19 cellular contexts compared by ENCODE assay signal in genomic region chr7:156064921-156065386, GRCh38.
DNase-seq lines count a peak whose midpoint lies in the region; ATAC-seq and TF ChIP-seq lines count a peak whose summit lies in the region.
"Had no signal": no experiment of that assay in that cellular context is flagged by ENCODE, and none has a peak within 500 bp of the region (broad histone marks: within the 10 kb centered on the region; RNA-seq: fewer than 3 reads in every experiment).

No MANE protein-coding gene starts in this region.

- H3K9me2 ChIP-seq in HCT116 (ENCODE audit: insufficient read depth) = no peaks in the 10 kb centered on the region
- H3K9me2 ChIP-seq in PC-9 (ENCODE audit: insufficient read depth) = no peaks in the 10 kb centered on the region

- peak overlapping the region in 1 of 2 experiments; percentile 26; a peak in 2 of 4 replicates for H3K4me3 ChIP-seq in HCT116 (replicated peaks in 1 of 2; ENCODE audit: low read depth in 1 of 2, low read length in 2 of 2)
- no peak overlapping the region; the same call in 1 of the 2 replicates for H3K4me3 ChIP-seq in PC-9
- no peak overlapping the region for H3K4me3 ChIP-seq in epithelial cell of esophagus (ENCODE audit: low read length)
- H3K4me3 ChIP-seq in esophagus muscularis mucosa = no peak overlapping the region
- H3K4me3 ChIP-seq: ovary, SJCRH30 had no signal

- RAD21 ChIA-PET in HCT116 (lab: Charles Lee; ENCODE audit: low non-redundant PET in 1 of 2, low total read pairs in 2 of 2, uncharacterized antibody in 2 of 2, unreplicated experiment in 2 of 2) = interaction anchor here in 1 of 2 experiments (0.8 kb wide), 1 partner anchor 34 kb away, joined by 3 read pairs; no protein-coding TSS in a partner anchor

- no peak for TF ChIP-seq CTCF in HCT116 (IDR thresholded peaks at IDR 0.05 in 2 of 3, conservative IDR thresholded peaks at IDR 0.05 in 1 of 3; ENCODE audit: borderline replicate concordance in 1 of 3, insufficient read depth in 1 of 3, low read depth in 2 of 3, low read length in 2 of 3)
- no peak for TF ChIP-seq CTCF in PC-9 (conservative IDR thresholded peaks at IDR 0.05)
- no peak for TF ChIP-seq CTCF in epithelial cell of esophagus (IDR thresholded peaks at IDR 0.05; ENCODE audit: insufficient read depth, low read depth, low read length, missing control alignments)
- no peak for TF ChIP-seq CTCF in esophagus muscularis mucosa (IDR thresholded peaks at IDR 0.05)

- H3K9me3 ChIP-seq in HCT116 (ENCODE audit: control insufficient read depth in 1 of 2, insufficient read depth in 1 of 2, low read depth in 1 of 2, low read length in 2 of 2) (no peaks in the 10 kb centered on the region), PC-9 (ENCODE audit: insufficient read depth, low read depth) (no peaks in the 10 kb centered on the region), esophagus muscularis mucosa (no peaks in the 10 kb centered on the region)
- H3K9me3 ChIP-seq: ovary, SJCRH30 had no signal

- no TSS peak for BruUV-seq in HCT116 (replicated peaks; lab: Mats Ljungman, UMichigan)
- no TSS peak for BruUV-seq in PC-9 (replicated peaks; lab: Mats Ljungman, UMichigan)

- no peak for TF ChIP-seq EP300 in esophagus muscularis mucosa (IDR thresholded peaks at IDR 0.05)

- H3K79me2 ChIP-seq in HCT116 (ENCODE audit: insufficient read depth, low read length) = no peaks in the 10 kb centered on the region
- no peaks in the 10 kb centered on the region for H3K79me2 ChIP-seq in PC-9 (ENCODE audit: low read depth)

- ATAC-seq in HCT116 (peak; percentile 73), GM21619 (IDR thresholded peaks at IDR 0.05; ENCODE audit: unreplicated experiment) (no peak)
- ATAC-seq: activated CD8-positive, alpha-beta T cell treated with anti-CD3 and anti-CD28 coated beads for 36 hours had no signal

- H3K27me3 ChIP-seq in HCT116 (ENCODE audit: insufficient read depth, low read length) (no peaks in the 10 kb centered on the region), PC-9 (ENCODE audit: insufficient read depth, low read depth) (peaks cover 82% of the 10 kb centered on the region), esophagus muscularis mucosa (peaks cover 0 to under 1% (median 0%) of the 10 kb centered on the region in 4 donors)
- H3K27me3 ChIP-seq: ovary had no signal

- TF ChIP-seq RAD21 in HCT116 (IDR thresholded peaks at IDR 0.05; ENCODE audit: low read depth) = no peak

- no peaks in the 10 kb centered on the region for H4K20me1 ChIP-seq in HCT116 (ENCODE audit: insufficient read depth)
- H4K20me1 ChIP-seq in PC-9 (ENCODE audit: insufficient read depth) = no peaks in the 10 kb centered on the region

- CTCF ChIA-PET in HCT116 (lab: Charles Lee) = interaction anchor here (1.0 kb wide), 1 partner anchor 92 kb away, joined by 3 read pairs; no protein-coding TSS in a partner anchor
- CTCF ChIA-PET in PC-9 (lab: Charles Lee) = interaction anchor here (0.5 kb wide), 1 partner anchor 252 kb away, joined by 3 read pairs; no protein-coding TSS in a partner anchor

- TF ChIP-seq POLR2A in HCT116 (IDR thresholded peaks at IDR 0.05; ENCODE audit: borderline replicate concordance, extremely low read depth, insufficient read depth, insufficient read length) = no peak
- TF ChIP-seq POLR2A in esophagus muscularis mucosa (IDR thresholded peaks at IDR 0.05; ENCODE audit: low read depth) = no peak

- H3K4me2 ChIP-seq in HCT116 (ENCODE audit: low read length) (peak overlapping the region; percentile 72), PC-9 (peak overlapping the region; percentile 58)

- H3K27ac ChIP-seq in HCT116 (ENCODE audit: low read depth, low read length) = peak overlapping the region; percentile 41; the same call in 1 of the 2 replicates
- no peak overlapping the region for H3K27ac ChIP-seq in PC-9
- no peak overlapping the region for H3K27ac ChIP-seq in esophagus muscularis mucosa (replicated peaks in 1 of 4)
- H3K27ac ChIP-seq: ovary, SJCRH30 had no signal

- intact Hi-C loops in HCT116 (cut with micrococcal nuclease) = no loop called here
- intact Hi-C loops in PC-9 (cut with micrococcal nuclease; ENCODE audit: unreplicated experiment) = no loop called here
- intact Hi-C loops in esophagus muscularis mucosa (cut with DNase I) = no loop called here

- 17% methylated on average over 5 of the region's 5 CpGs for WGBS in esophagus muscularis mucosa

- DNase-seq in HCT116 (ENCODE audit: low read depth, low spot score) = no peak
- DNase-seq in PC-9 = peak in 1 of 2 experiments; percentile 51
- DNase-seq in epithelial cell of esophagus (ENCODE audit: low read depth) = peak; percentile 24
- DNase-seq in non-pigmented ciliary epithelial cell (ENCODE audit: low read depth) = peak; percentile 20
- no peak for DNase-seq in cortex of kidney (lab: John Stamatoyannopoulos, UW)
- no peak for DNase-seq in NK-92 treated with Interleukin-12 subunit alpha and Interleukin-12 subunit beta, amount 100 ng/mL, for 24 hours (lab: John Stamatoyannopoulos, UW)
- no peak for DNase-seq in esophagus muscularis mucosa (ENCODE audit: extremely low spot score)
- DNase-seq: activated CD8-positive, alpha-beta T cell treated with anti-CD3 and anti-CD28 coated beads for 36 hours; aorta; BE2C; DMS53; effector CD4-positive, alpha-beta T cell; foreskin fibroblast; HCEC 1CT; NCI-H2107; ovary; SJCRH30; substantia nigra had no signal

- peaks cover 15% of the 10 kb centered on the region for H3F3A ChIP-seq in PC-9 (ENCODE audit: insufficient read depth, low read depth)

- no peak overlapping the region for H3K9ac ChIP-seq in HCT116 (ENCODE audit: low read length)

- H3K36me3 ChIP-seq in HCT116 (ENCODE audit: control insufficient read depth in 1 of 2, insufficient read depth in 2 of 2, low read length in 2 of 2) (no peaks in the 10 kb centered on the region), PC-9 (ENCODE audit: low read depth) (no peaks in the 10 kb centered on the region), esophagus muscularis mucosa (no peaks in the 10 kb centered on the region)
- H3K36me3 ChIP-seq: BE2C, ovary, SJCRH30 had no signal

- H3K4me1 ChIP-seq in HCT116 (ENCODE audit: control insufficient read depth in 1 of 2, insufficient read depth in 2 of 2, low read length in 2 of 2) = peaks cover 19 to 24% of the 10 kb centered on the region in 2 experiments
- H3K4me1 ChIP-seq in PC-9 (replicated peaks; ENCODE audit: insufficient read depth) = peaks cover 15% of the 10 kb centered on the region
- H3K4me1 ChIP-seq in esophagus muscularis mucosa = no peaks in the 10 kb centered on the region
- H3K4me1 ChIP-seq: BE2C, SJCRH30 had no signal

- POLR2A ChIA-PET in HCT116 (lab: Charles Lee) = no interaction called here
- POLR2A ChIA-PET in PC-9 (lab: Charles Lee; ENCODE audit: unreplicated experiment) = no interaction called here

- H2AFZ ChIP-seq in HCT116 (ENCODE audit: low read depth, low read length, poor library complexity, severe bottlenecking) (peak overlapping the region; percentile 57), PC-9 (no peak overlapping the region)

TF ChIP-seq in HCT116, 20 proteins besides CTCF, POLR2A, EP300 and RAD21 (continues in another document):
- no peak for TF ChIP-seq REST (IDR thresholded peaks at IDR 0.05; ENCODE audit: low read depth)
- TF ChIP-seq EZH2phosphoT487 (IDR thresholded peaks at IDR 0.05; ENCODE audit: borderline replicate concordance) = no peak
- no peak for TF ChIP-seq EZH2 (IDR thresholded peaks at IDR 0.05)
- TF ChIP-seq MAX (IDR thresholded peaks at IDR 0.05) = peak; percentile 56
- no peak for TF ChIP-seq ZFX (IDR thresholded peaks at IDR 0.05)
- TF ChIP-seq ZNF274 (IDR thresholded peaks at IDR 0.05; ENCODE audit: low read depth, low read length) = no peak
- no peak for TF ChIP-seq SRF (IDR thresholded peaks at IDR 0.05; ENCODE audit: low read depth)
- TF ChIP-seq JUND (IDR thresholded peaks at IDR 0.05) = peak; percentile 43
- TF ChIP-seq CBX3 (IDR thresholded peaks at IDR 0.05; ENCODE audit: low read depth) = peak; percentile 57; the same call in 1 of the 2 replicates
- TF ChIP-seq YY1 (IDR thresholded peaks at IDR 0.05; ENCODE audit: extremely low read depth, insufficient replicate concordance, low read depth, low read length) = no peak
- no peak for TF ChIP-seq SIN3A (IDR thresholded peaks at IDR 0.05; ENCODE audit: low read depth)
- peak; percentile 52 for TF ChIP-seq FOSL1 (IDR thresholded peaks at IDR 0.05; ENCODE audit: low read depth)
- no peak for TF ChIP-seq CEBPB (IDR thresholded peaks at IDR 0.05; ENCODE audit: low read depth)
- TF ChIP-seq ELF1 (IDR thresholded peaks at IDR 0.05; ENCODE audit: borderline replicate concordance, low read depth) = no peak
- TF ChIP-seq POLR2AphosphoS5 (IDR thresholded peaks at IDR 0.05; ENCODE audit: low read depth, low read length) = no peak
- TF ChIP-seq SP1 (IDR thresholded peaks at IDR 0.05; ENCODE audit: low read depth) = peak; percentile 23; the same call in 1 of the 2 replicates
- peak; percentile 82 for TF ChIP-seq TCF7L2 (IDR thresholded peaks at IDR 0.05; ENCODE audit: borderline replicate concordance, extremely low read depth, insufficient read depth, insufficient read length)

Comparison
In these comparisons a context has a peak if more than half of its experiments do, and no peak if none do; other contexts are left out.
1. DNase-seq: peak in epithelial cell of esophagus (single experiment) and non-pigmented ciliary epithelial cell (single experiment); none in HCT116 (single experiment), cortex of kidney (single experiment), NK-92 treated with Interleukin-12 subunit alpha and Interleukin-12 subunit beta, amount 100 ng/mL, for 24 hours (single experiment) and esophagus muscularis mucosa (single experiment).